In the genomic region with DNA sequence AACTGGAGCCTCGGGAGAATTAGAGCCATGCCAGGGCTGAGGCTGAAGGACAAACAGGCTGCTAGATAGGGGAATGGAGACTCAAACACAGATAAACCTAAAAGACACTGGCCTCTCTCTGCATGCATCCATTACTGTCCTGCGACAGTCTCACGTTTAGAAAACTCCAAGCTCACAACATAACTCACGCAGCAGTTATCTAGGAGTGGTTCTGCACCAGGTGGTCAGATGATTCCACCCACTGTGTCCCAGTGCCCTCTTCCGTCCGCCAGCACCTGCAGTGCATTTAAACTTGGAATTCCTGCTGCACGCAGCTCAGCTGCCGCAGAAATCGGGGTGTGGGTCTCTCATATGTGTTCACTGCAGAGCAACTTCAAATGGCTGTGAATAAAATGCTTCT, we compare ENCODE assay signal across 29 cellular contexts.
"Had no signal": no experiment of that assay in that cellular context is flagged by ENCODE, and none has a peak within 500 bp of the region (broad histone marks: within the 10 kb centered on the region; RNA-seq: fewer than 3 reads in every experiment).

No MANE protein-coding gene starts in this region.

- H3K9me3 Mint-ChIP-seq: memory B cell, nephron progenitor cell had no signal

- DNase-seq: heart left ventricle; hypothalamus; immature natural killer cell; kidney; left colon; left ventricle myocardium inferior; naive B cell; natural killer cell; nephron progenitor cell; retina; right cardiac atrium; stimulated activated CD4-positive, alpha-beta T cell treated with anti-CD3 and anti-CD28 coated beads, Interleukin-12 subunit alpha, Interleukin-12 subunit beta, amount 100 ng/mL, for 4 hours; stimulated activated CD4-positive, alpha-beta T cell treated with anti-CD3 and anti-CD28 coated beads, Interleukin-15, amount 100 ng/mL, for 24 hours; stimulated activated CD4-positive, alpha-beta T cell treated with anti-CD3 and anti-CD28 coated beads, Interleukin-2, amount 100 ng/mL, for 24 hours; stimulated activated CD4-positive, alpha-beta T cell treated with anti-CD3 and anti-CD28 coated beads, Interleukin-4, amount 100 ng/mL, for 1 hour; stimulated activated naive B cell treated with anti-CD40 and anti-IgM and Interleukin-4, amounts not matched to agents 10 μg/mL and 1 μg/mL and 100 μg/mL, for 72 hours; stimulated activated naive CD8-positive, alpha-beta T cell treated with anti-CD3 and anti-CD28 coated beads, Interleukin-15, Interleukin-2, amounts not matched to agents 100 U/mL and 50 U/mL, for 24 hours; stomach; tibial artery; trophoblast cell; uterus had no signal

- H3K27ac Mint-ChIP-seq: immature natural killer cell; memory B cell; naive B cell; natural killer cell; nephron progenitor cell; stimulated activated naive B cell treated with anti-CD40 and anti-IgM and Interleukin-4, amounts not matched to agents 10 μg/mL and 1 μg/mL and 100 μg/mL, for 72 hours had no signal

- H3K4me3 Mint-ChIP-seq: immature natural killer cell; memory B cell; naive B cell; natural killer cell; nephron progenitor cell; stimulated activated naive B cell treated with anti-CD40 and anti-IgM and Interleukin-4, amounts not matched to agents 10 μg/mL and 1 μg/mL and 100 μg/mL, for 72 hours had no signal

- H3K4me3 ChIP-seq: heart left ventricle, left ventricle myocardium inferior, lung, pancreas, prostate gland, skin epidermis, stomach, suprapubic skin, thoracic aorta, tibial artery, uterus had no signal

- H3K36me3 Mint-ChIP-seq: immature natural killer cell; memory B cell; naive B cell; natural killer cell; stimulated activated naive B cell treated with anti-CD40 and anti-IgM and Interleukin-4, amounts not matched to agents 10 μg/mL and 1 μg/mL and 100 μg/mL, for 72 hours had no signal

- H3K36me3 ChIP-seq: heart left ventricle, left ventricle myocardium inferior, neutrophil, pancreas, prostate gland, stomach, suprapubic skin, thoracic aorta, tibial artery, uterus had no signal

- H3K27ac ChIP-seq: heart left ventricle, left ventricle myocardium inferior, neutrophil, pancreas, prostate gland, skin epidermis, stomach, suprapubic skin, thoracic aorta, tibial artery, uterus had no signal

- H3K4me1 Mint-ChIP-seq: immature natural killer cell; memory B cell; naive B cell; natural killer cell; stimulated activated naive B cell treated with anti-CD40 and anti-IgM and Interleukin-4, amounts not matched to agents 10 μg/mL and 1 μg/mL and 100 μg/mL, for 72 hours had no signal

- H3K27me3 Mint-ChIP-seq: memory B cell; naive B cell; stimulated activated naive B cell treated with anti-CD40 and anti-IgM and Interleukin-4, amounts not matched to agents 10 μg/mL and 1 μg/mL and 100 μg/mL, for 72 hours had no signal

- H3K27me3 ChIP-seq: neutrophil, pancreas, stomach, tibial artery, uterus had no signal

- H3K9me3 ChIP-seq: left ventricle myocardium inferior, neutrophil, pancreas, prostate gland, stomach, suprapubic skin, thoracic aorta, tibial artery, uterus had no signal
